ENCODE assay signal across 8 cellular contexts in genomic region chr19:7628589-7629311, GRCh38. TPM values are rescaled to one million over a fixed set of nuclear protein-coding genes. Genes with fewer than 3 reads are reported as not detected.
DNase-seq lines count a peak whose midpoint lies in the region; ATAC-seq and TF ChIP-seq lines count a peak whose summit lies in the region.

No MANE protein-coding gene starts in this region.

- H3K9me3 Mint-ChIP-seq in CD8-positive, alpha-beta memory T cell = no peaks in the 10 kb centered on the region

- H3K79me2 ChIP-seq in osteoblast (ENCODE audit: insufficient read depth, low read length) = peaks cover 64% of the 10 kb centered on the region

- peak overlapping the region; percentile 98 for H3K27ac ChIP-seq in CD8-positive, alpha-beta memory T cell (ENCODE audit: low read depth, low read length)
- H3K27ac ChIP-seq in Panc1 (ENCODE audit: low read length) (peak overlapping the region; percentile 92), osteoblast (ENCODE audit: low read depth, low read length) (peak overlapping the region; percentile 95)

- ATAC-seq in Panc1 = no peak

- peaks cover 32 to 51% (median 37%) of the 10 kb centered on the region in 3 donors for H3K4me1 Mint-ChIP-seq in CD8-positive, alpha-beta memory T cell

- H3K36me3 Mint-ChIP-seq in CD8-positive, alpha-beta memory T cell = peaks cover 0 to 62% (median 8%) of the 10 kb centered on the region in 3 donors

- TF ChIP-seq CTCF in Panc1 (IDR thresholded peaks at IDR 0.05) (no peak), epithelial cell of esophagus (IDR thresholded peaks at IDR 0.05; ENCODE audit: insufficient read depth, low read depth, low read length, missing control alignments) (no peak), osteoblast (IDR thresholded peaks at IDR 0.05; ENCODE audit: extremely low read depth, low read depth, low read length) (no peak)

- peaks cover 22% of the 10 kb centered on the region for H3K4me1 ChIP-seq in CD8-positive, alpha-beta memory T cell (ENCODE audit: insufficient read depth, low read length)
- H3K4me1 ChIP-seq in Panc1 (ENCODE audit: control insufficient read depth, insufficient read depth, low read length) (peaks cover 9% of the 10 kb centered on the region; the same call in 1 of the 2 replicates), osteoblast (ENCODE audit: insufficient read depth, low read length) (peaks cover 16% of the 10 kb centered on the region)

- peak overlapping the region; percentile 92 for H3K4me3 ChIP-seq in CD8-positive, alpha-beta memory T cell (ENCODE audit: low read length)
- H3K4me3 ChIP-seq in Panc1 (ENCODE audit: low read depth in 2 of 2, low read length in 2 of 2) = peak overlapping the region; percentile 100
- peak overlapping the region; percentile 100 for H3K4me3 ChIP-seq in epithelial cell of esophagus (ENCODE audit: low read length)
- peak overlapping the region; percentile 99 for H3K4me3 ChIP-seq in osteoblast (ENCODE audit: insufficient read depth, low read length)

- no peaks in the 10 kb centered on the region for H3K9me3 ChIP-seq in CD8-positive, alpha-beta memory T cell (ENCODE audit: low read length)
- H3K9me3 ChIP-seq in Panc1 (ENCODE audit: control insufficient read depth, insufficient read depth, low read depth, low read length) (no peaks in the 10 kb centered on the region), osteoblast (ENCODE audit: low read depth, low read length) (no peaks in the 10 kb centered on the region)

- no peaks in the 10 kb centered on the region for H3K27me3 ChIP-seq in CD8-positive, alpha-beta memory T cell (ENCODE audit: insufficient read depth, low read length, poor library complexity, severe bottlenecking)
- H3K27me3 ChIP-seq in Panc1 (ENCODE audit: control insufficient read depth, insufficient read depth, low read length) = no peaks in the 10 kb centered on the region
- H3K27me3 ChIP-seq in osteoblast (ENCODE audit: insufficient read depth, low read length) = no peaks in the 10 kb centered on the region

- POLR2A ChIA-PET in CD8-positive, alpha-beta memory T cell (lab: Charles Lee) = interaction anchor here (1.0 to 2.0 kb wide), 5 partner anchors 9 to 94 kb away, joined by 3 to 4 read pairs (median 3); partner anchors contain the start of genes CAMSAP3, PNPLA6 and TRAPPC5
- POLR2A ChIA-PET in Panc1 (lab: Charles Lee) = interaction anchor here (0.5 kb wide), 2 partner anchors 221 to 559 kb away, joined by 3 to 9 read pairs; partner anchors contain the start of gene ZNF557

- peak overlapping the region; percentile 90 to 99 (median 97) for H3K4me3 Mint-ChIP-seq in CD8-positive, alpha-beta memory T cell

- peaks cover 10% of the 10 kb centered on the region for H4K20me1 ChIP-seq in osteoblast (ENCODE audit: insufficient read depth, low read length)

- no peak for DNase-seq in CD8-positive, alpha-beta memory T cell
- DNase-seq in Panc1 (ENCODE audit: low read depth, low spot score) = no peak
- no peak for DNase-seq in epithelial cell of esophagus (ENCODE audit: low read depth)
- DNase-seq in osteoblast (ENCODE audit: insufficient read length, low spot score, missing footprints) = no peak
- DNase-seq in LoVo (ENCODE audit: low spot score) = no peak
- no peak for DNase-seq in NCI-H226
- no peak for DNase-seq in DMS53 (lab: John Stamatoyannopoulos, UW)
- DNase-seq in NK-92 treated with Interleukin-12 subunit alpha and Interleukin-12 subunit beta, amount 100 ng/mL, for 24 hours (lab: John Stamatoyannopoulos, UW) = no peak

- peak overlapping the region; percentile 100 for H3K4me2 ChIP-seq in osteoblast (ENCODE audit: insufficient read depth, low read length)

- intact Hi-C loops in Panc1 (cut with micrococcal nuclease; ENCODE audit: unreplicated experiment) = no loop called here

- TSS peak; percentile 96 for BruUV-seq in Panc1 (replicated peaks; lab: Mats Ljungman, UMichigan)

- peaks cover 18% of the 10 kb centered on the region for H3K36me3 ChIP-seq in CD8-positive, alpha-beta memory T cell (ENCODE audit: insufficient read depth, low read length)
- peaks cover 11% of the 10 kb centered on the region; the same call in 1 of the 2 replicates for H3K36me3 ChIP-seq in Panc1 (ENCODE audit: control insufficient read depth, insufficient read depth, low read length)
- no peaks in the 10 kb centered on the region for H3K36me3 ChIP-seq in osteoblast (ENCODE audit: insufficient read depth, low read length)

- in situ Hi-C loops in Panc1 (cut with HindIII; ENCODE audit: low pct_unique_long_range_greater_than_20kb, low sequenced_read_pairs) = no loop called here

- H3K27ac Mint-ChIP-seq in CD8-positive, alpha-beta memory T cell = peak overlapping the region; percentile 90 to 100 (median 100)

- peak overlapping the region; percentile 94 for H2AFZ ChIP-seq in osteoblast (ENCODE audit: low read length)

- CTCF ChIA-PET in CD8-positive, alpha-beta memory T cell (lab: Charles Lee) = interaction anchor here (0.9 kb wide), 1 partner anchor 61 kb away, joined by 3 read pairs; no protein-coding TSS in a partner anchor
- CTCF ChIA-PET in Panc1 (lab: Charles Lee) = interaction anchor here (0.6 to 0.8 kb wide), 2 partner anchors 70 to 275 kb away, joined by 3 to 10 read pairs; no protein-coding TSS in a partner anchor

- no peaks in the 10 kb centered on the region for H3K27me3 Mint-ChIP-seq in CD8-positive, alpha-beta memory T cell

RNA-seq across cellular contexts. Expression of gene XAB2, which starts 0.6 kb away (rescaled TPM):
- 10 to 100 TPM; 46.0 to 47.6 TPM for total RNA-seq in CD8-positive, alpha-beta memory T cell
- 8.8 TPM for polyA plus RNA-seq in CD8-positive, alpha-beta memory T cell
- total RNA-seq in Panc1 (2021; ENCODE audit: unreplicated experiment) = 36.9 TPM
- 58.2 TPM for polyA plus RNA-seq in Panc1 (2012; ENCODE audit: insufficient read length)
- total RNA-seq in osteoblast = 35.9 and 40.5 TPM in 2 replicates

RNA-seq across cellular contexts. Expression of gene PET100, which starts 0.8 kb away (rescaled TPM):
- 100 to 1,000 TPM; 110 TPM for total RNA-seq in CD8-positive, alpha-beta memory T cell
- polyA plus RNA-seq in CD8-positive, alpha-beta memory T cell = 297 TPM
- total RNA-seq in Panc1 (2021; ENCODE audit: unreplicated experiment) (109 TPM), osteoblast (9.0 and 9.4 TPM in 2 replicates)
- polyA plus RNA-seq in Panc1 (2012; ENCODE audit: insufficient read length) = 88.0 TPM

RNA-seq across cellular contexts. Expression of gene PCP2, which starts 4.8 kb away (rescaled TPM):
- total RNA-seq in CD8-positive, alpha-beta memory T cell = under 1 TPM; 0.48 to 0.91 TPM
- not detected for polyA plus RNA-seq in CD8-positive, alpha-beta memory T cell
- total RNA-seq in Panc1 (2021; ENCODE audit: unreplicated experiment) = not detected
- 0.74 TPM for polyA plus RNA-seq in Panc1 (2012; ENCODE audit: insufficient read length)
- total RNA-seq in osteoblast = not detected in 2 replicates

RNA-seq across cellular contexts. Expression of gene STXBP2, which starts 8.2 kb away (rescaled TPM):
- 10 to 100 TPM; 80.1 to 80.5 TPM for total RNA-seq in CD8-positive, alpha-beta memory T cell
- polyA plus RNA-seq in CD8-positive, alpha-beta memory T cell = 75.2 TPM
- total RNA-seq in Panc1 (2021; ENCODE audit: unreplicated experiment) (102 TPM), osteoblast (1.2 and 3.3 TPM in 2 replicates)
- polyA plus RNA-seq in Panc1 (2012; ENCODE audit: insufficient read length) = 143 TPM

RNA-seq across cellular contexts. Expression of gene CAMSAP3, which starts 33.1 kb away (rescaled TPM):
- total RNA-seq in CD8-positive, alpha-beta memory T cell = under 1 TPM; 0.24 to 0.31 TPM
- polyA plus RNA-seq in CD8-positive, alpha-beta memory T cell = 0.07 TPM
- 1.7 TPM for total RNA-seq in Panc1 (2021; ENCODE audit: unreplicated experiment)
- polyA plus RNA-seq in Panc1 (2012; ENCODE audit: insufficient read length) = 2.4 TPM
- not detected in 2 replicates for total RNA-seq in osteoblast

Comparison
In these comparisons a context has a peak if more than half of its experiments do, and no peak if none do; other contexts are left out.
1. RNA of gene PET100, which starts 0.8 kb away (total RNA-seq): 110 TPM in CD8-positive, alpha-beta memory T cell and 109 TPM in Panc1 (single experiment); 9.0 to 9.4 TPM in osteoblast; every median in the first group is over 10 times any median in the second.
2. Peak in every context shown above with its lines, with median percentiles within 50 percentile points of each other: H3K27ac ChIP-seq and H3K4me3 ChIP-seq.